8 cellular contexts compared by ENCODE assay signal in genomic region chr11:43880640-43881159, GRCh38. TPM values are rescaled to one million over a fixed set of nuclear protein-coding genes. Genes with fewer than 3 reads are reported as not detected.
DNase-seq lines count a peak whose midpoint lies in the region; FAIRE-seq and TF ChIP-seq lines count a peak whose summit lies in the region.

ALKBH3 (plus strand) TSS chr11:43880831; CDS start chr11:43882653, 1,822 bp downstream.

- TF ChIP-seq POLR2A in H54 (IDR thresholded peaks at IDR 0.05; ENCODE audit: low read depth, low read length) = peak; percentile 46

- H3K9ac ChIP-seq in neural cell (ENCODE audit: low read length) = peak within 1 kb of the TSS; percentile 75

- peaks cover 25% of the 10 kb centered on the region for H3K4me1 Mint-ChIP-seq in stimulated activated naive CD8-positive, alpha-beta T cell treated with anti-CD3 and anti-CD28 coated beads, Interleukin-15, Interleukin-2, amounts not matched to agents 100 ng/mL and 50 ng/mL, for 24 hours (ENCODE audit: low read depth)

- peak within 1 kb of the TSS; percentile 86 for H3K4me3 Mint-ChIP-seq in stimulated activated naive CD8-positive, alpha-beta T cell treated with anti-CD3 and anti-CD28 coated beads, Interleukin-15, Interleukin-2, amounts not matched to agents 100 ng/mL and 50 ng/mL, for 24 hours

- TF ChIP-seq CTCF in fibroblast of villous mesenchyme (IDR thresholded peaks at IDR 0.05; ENCODE audit: insufficient read depth, low read depth, low read length) = peak; percentile 10
- TF ChIP-seq CTCF in neural cell (IDR thresholded peaks at IDR 0.05; ENCODE audit: poor library complexity, severe bottlenecking) = no peak

- peaks cover 10% of the 10 kb centered on the region for H3K79me2 ChIP-seq in neural cell (replicated peaks; ENCODE audit: insufficient read depth, low read length)

- peaks cover 10% of the 10 kb centered on the region for H3K27me3 Mint-ChIP-seq in stimulated activated naive CD8-positive, alpha-beta T cell treated with anti-CD3 and anti-CD28 coated beads, Interleukin-15, Interleukin-2, amounts not matched to agents 100 ng/mL and 50 ng/mL, for 24 hours

- H3K9me2 ChIP-seq in neural cell (ENCODE audit: insufficient read depth, low read length) = no peaks in the 10 kb centered on the region

- H4K20me1 ChIP-seq in neural cell (ENCODE audit: insufficient read depth) = no peaks in the 10 kb centered on the region

- peak within 1 kb of the TSS; percentile 58 for H2AFZ ChIP-seq in neural cell (ENCODE audit: low read depth, low read length)

- peak within 1 kb of the TSS; percentile 97 for H3K4me3 ChIP-seq in fibroblast of villous mesenchyme (ENCODE audit: low read depth, low read length)
- peak within 1 kb of the TSS; percentile 73 for H3K4me3 ChIP-seq in neural cell (ENCODE audit: low read length)

- H3K27ac Mint-ChIP-seq in stimulated activated naive CD8-positive, alpha-beta T cell treated with anti-CD3 and anti-CD28 coated beads, Interleukin-15, Interleukin-2, amounts not matched to agents 100 ng/mL and 50 ng/mL, for 24 hours = peak within 1 kb of the TSS; percentile 90

- DNase-seq in ELF-1 (ENCODE audit: low read depth, low spot score) (peak; percentile 96), H54 (ENCODE audit: insufficient read length, low spot score) (peak; percentile 90), LoVo (ENCODE audit: low spot score) (peak; percentile 94), SIG-M5 (lab: John Stamatoyannopoulos, UW) (peak; percentile 46), activated gamma-delta T cell (lab: John Stamatoyannopoulos, UW) (peak; percentile 68), fibroblast of villous mesenchyme (ENCODE audit: low read depth) (peak; percentile 95)

- no peaks in the 10 kb centered on the region for H3F3A ChIP-seq in neural cell (ENCODE audit: insufficient read depth, low read length, poor library complexity, severe bottlenecking)

- TF ChIP-seq RAD21 in neural cell (conservative IDR thresholded peaks at IDR 0.05) = no peak

- peaks cover 31% of the 10 kb centered on the region for H3K36me3 Mint-ChIP-seq in stimulated activated naive CD8-positive, alpha-beta T cell treated with anti-CD3 and anti-CD28 coated beads, Interleukin-15, Interleukin-2, amounts not matched to agents 100 ng/mL and 50 ng/mL, for 24 hours (ENCODE audit: low read depth)

- peak; percentile 66 for FAIRE-seq in H54 (lab: Jason Lieb, UNC)

- H3K9me3 ChIP-seq in neural cell (ENCODE audit: low read length) = no peaks in the 10 kb centered on the region

- no peaks in the 10 kb centered on the region for H3K27me3 ChIP-seq in neural cell (ENCODE audit: insufficient read depth, low read depth, low read length)

- peak; percentile 46 for TF ChIP-seq EP300 in neural cell (conservative IDR thresholded peaks at IDR 0.05; ENCODE audit: poor library complexity, severe bottlenecking)

- H3K27ac ChIP-seq in neural cell (ENCODE audit: low read length) = peak within 1 kb of the TSS; percentile 36

- H3K4me2 ChIP-seq in neural cell (ENCODE audit: low read length) = peak within 1 kb of the TSS; percentile 83

- no peaks in the 10 kb centered on the region for H3K36me3 ChIP-seq in neural cell (ENCODE audit: insufficient read depth, low read length)

- H3K9me3 Mint-ChIP-seq in stimulated activated naive CD8-positive, alpha-beta T cell treated with anti-CD3 and anti-CD28 coated beads, Interleukin-15, Interleukin-2, amounts not matched to agents 100 ng/mL and 50 ng/mL, for 24 hours = no peaks in the 10 kb centered on the region

TF ChIP-seq in neural cell, 6 proteins besides CTCF, POLR2A, EP300 and RAD21:
- TF ChIP-seq TAF1 (IDR thresholded peaks at IDR 0.05; ENCODE audit: low read depth) = peak; percentile 82
- TF ChIP-seq POLR2AphosphoS5 (IDR thresholded peaks at IDR 0.05) = peak; percentile 76
- TF ChIP-seq EZH2 (IDR thresholded peaks at IDR 0.05; ENCODE audit: borderline replicate concordance, insufficient read depth, low read length, poor library complexity, severe bottlenecking) = no peak
- peak; percentile 44 for TF ChIP-seq REST (IDR thresholded peaks at IDR 0.05; ENCODE audit: borderline replicate concordance)
- TF ChIP-seq MXI1 (conservative IDR thresholded peaks at IDR 0.05; ENCODE audit: poor library complexity, severe bottlenecking) = peak; percentile 56

RNA-seq across cellular contexts. Expression of gene ALKBH3, which starts in this region (rescaled TPM):
- 33.7 and 51.5 TPM in 2 replicates for total RNA-seq in fibroblast of villous mesenchyme
- 27.0 and 34.7 TPM in 2 replicates for polyA plus RNA-seq in neural cell
- 27.3 and 29.3 TPM in 2 replicates for polyA minus RNA-seq in neural cell

Comparison
In these comparisons a context has a peak if more than half of its experiments do, and no peak if none do; other contexts are left out.
1. Peak in every context shown above with its lines: DNase-seq, H3K4me3 ChIP-seq and H3K27ac ChIP-seq.
2. DNase-seq: peak in every context shown above with its lines; median percentile 96 in ELF-1; 95 in fibroblast of villous mesenchyme; 94 in LoVo; 90 in H54; 68 in activated gamma-delta T cell; 46 in SIG-M5.